8 cellular contexts compared by ENCODE assay signal in genomic region chrX:19350831-19351447, GRCh38. TPM values are rescaled to one million over a fixed set of nuclear protein-coding genes. Genes with fewer than 3 reads are reported as not detected.
A peak's percentile ranks its signal among the peaks of the same experiment; 100 is the strongest.
DNase-seq lines count a peak whose midpoint lies in the region; ATAC-seq and TF ChIP-seq lines count a peak whose summit lies in the region.
"Had no signal": no experiment of that assay in that cellular context is flagged by ENCODE, and none has a peak within 500 bp of the region (broad histone marks: within the 10 kb centered on the region; RNA-seq: fewer than 3 reads in every experiment).

No MANE protein-coding gene starts in this region.

- no peaks in the 10 kb centered on the region for H3K27me3 Mint-ChIP-seq in naive thymus-derived CD8-positive, alpha-beta T cell

- peak; percentile 94 for ATAC-seq in GM18868 (IDR thresholded peaks at IDR 0.05; ENCODE audit: unreplicated experiment)
- ATAC-seq in GM21786 (IDR thresholded peaks at IDR 0.05; ENCODE audit: unreplicated experiment): peak; percentile 89
- ATAC-seq in naive thymus-derived CD8-positive, alpha-beta T cell: no peak

- H3K27ac ChIP-seq in HL-60 (replicated peaks): peak overlapping the region; percentile 72

- no peaks in the 10 kb centered on the region for H3K9me3 Mint-ChIP-seq in naive thymus-derived CD8-positive, alpha-beta T cell

- peak in 1 of 2 experiments; percentile 60 for DNase-seq in HL-60 (ENCODE audit: low read depth in 1 of 2, low spot score in 1 of 2)
- DNase-seq in naive thymus-derived CD8-positive, alpha-beta T cell: no peak
- DNase-seq in RKO (ENCODE audit: low spot score): no peak
- no peak for DNase-seq in GOT3 (lab: John Stamatoyannopoulos, UW)
- DNase-seq in mesenteric fat pad (ENCODE audit: low spot score): no peak
- DNase-seq: SHP77 treated with DMSO at 0.1 percent for 48 hours had no signal

- H3K27me3 ChIP-seq in HL-60 (ENCODE audit: insufficient read depth, poor library complexity, severe bottlenecking): no peaks in the 10 kb centered on the region

- H3K27ac Mint-ChIP-seq in naive thymus-derived CD8-positive, alpha-beta T cell: peak overlapping the region in 7 of 10 donors; percentile 33 to 90 (median 80)

- POLR2A ChIA-PET in naive thymus-derived CD8-positive, alpha-beta T cell (lab: Charles Lee): no interaction called here

- H3K4me3 ChIP-seq in HL-60 (replicated peaks; ENCODE audit: insufficient read depth, low read length): no peak overlapping the region

- H3K36me3 Mint-ChIP-seq in naive thymus-derived CD8-positive, alpha-beta T cell: peaks cover 4 to 59% (median 5%) of the 10 kb centered on the region in 3 donors

- H3K4me1 Mint-ChIP-seq in naive thymus-derived CD8-positive, alpha-beta T cell: peaks cover 10 to 28% (median 17%) of the 10 kb centered on the region in 4 donors

- no peak for TF ChIP-seq CTCF in HL-60 (IDR thresholded peaks at IDR 0.05; ENCODE audit: insufficient read depth, low read length)

- H3K4me3 Mint-ChIP-seq in naive thymus-derived CD8-positive, alpha-beta T cell: peak overlapping the region in 1 of 10 donors; percentile 58

RNA-seq across cellular contexts. Expression of gene PDHA1, which starts 7.2 kb away (rescaled TPM):
- 100 to 1,000 TPM; 125 to 130 TPM for total RNA-seq in naive thymus-derived CD8-positive, alpha-beta T cell
- polyA plus RNA-seq in naive thymus-derived CD8-positive, alpha-beta T cell: 10 to 100 TPM; 79.5 to 85.4 (median 82.7) TPM
- 177 TPM for total RNA-seq in mesenteric fat pad

Comparison
In these comparisons a context has a peak if more than half of its experiments do, and no peak if none do; other contexts are left out.
1. ATAC-seq: peak in GM18868 (single experiment) and GM21786 (single experiment); none in naive thymus-derived CD8-positive, alpha-beta T cell (0 of 2).